In the genomic region with DNA sequence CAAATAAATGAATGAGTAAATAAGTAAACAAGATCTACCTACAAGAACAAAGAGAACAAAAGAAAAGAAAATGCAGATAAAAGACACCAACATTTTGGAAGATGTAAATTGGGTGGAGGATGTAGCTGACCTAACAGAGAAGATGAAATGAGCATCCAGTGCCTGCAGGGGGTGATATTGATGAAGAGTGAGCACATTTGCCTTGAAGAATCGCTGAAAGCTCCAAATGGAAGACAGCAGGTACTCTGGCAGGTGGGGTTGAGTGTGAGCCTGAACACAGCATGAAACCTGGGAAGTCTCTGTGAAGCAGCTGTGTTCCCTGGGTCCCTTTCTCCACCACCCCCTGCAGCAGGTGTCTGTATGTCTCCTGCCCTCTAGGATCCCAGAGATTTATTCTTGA, we compare ENCODE assay signal across 10 cellular contexts.
DNase-seq lines count a peak whose midpoint lies in the region; ATAC-seq, FAIRE-seq and TF ChIP-seq lines count a peak whose summit lies in the region.
"Had no signal": no experiment of that assay in that cellular context is flagged by ENCODE, and none has a peak within 500 bp of the region (broad histone marks: within the 10 kb centered on the region; RNA-seq: fewer than 3 reads in every experiment).

No MANE protein-coding gene starts in this region.

- H3K27me3 ChIP-seq in hepatocyte = no peaks in the 10 kb centered on the region
- no peaks in the 10 kb centered on the region for H3K27me3 ChIP-seq in body of pancreas

- CTCF ChIA-PET in A549 (lab: Yijun Ruan, JAX) = interaction anchor here (0.6 to 1.3 kb wide), 6 partner anchors 10 to 599 kb away, joined by 3 to 4 read pairs (median 3); no protein-coding TSS in a partner anchor

- H3K27ac ChIP-seq in A549 (no peak overlapping the region), hepatocyte (no peak overlapping the region), body of pancreas (no peak overlapping the region)

- DNase-seq in A549 (ENCODE audit: low read depth in 1 of 2, low spot score in 1 of 2) = peak in 1 of 2 experiments; percentile 60
- DNase-seq in GM13977 (ENCODE audit: low spot score) = no peak
- DNase-seq in RCC 7860 (ENCODE audit: low spot score) = no peak
- peak; percentile 44 for DNase-seq in hepatocyte (ENCODE audit: low spot score)
- no peak for DNase-seq in body of pancreas
- DNase-seq: NCI-H2029 had no signal

- no peaks in the 10 kb centered on the region for H3K9me3 ChIP-seq in A549
- H3K9me3 ChIP-seq in hepatocyte (ENCODE audit: low read depth) = no peaks in the 10 kb centered on the region
- no peaks in the 10 kb centered on the region for H3K9me3 ChIP-seq in body of pancreas

- H3K9me2 ChIP-seq in hepatocyte (replicated peaks; ENCODE audit: insufficient read depth) = no peaks in the 10 kb centered on the region

- no peak for FAIRE-seq in A549 (lab: Jason Lieb, UNC)
- FAIRE-seq in RCC 7860 (lab: Jason Lieb, UNC) = peak; percentile 7

- POLR2A ChIA-PET in A549 (lab: Yijun Ruan, JAX) = no interaction called here

- TF ChIP-seq POLR2A in A549 (IDR thresholded peaks at IDR 0.05; ENCODE audit: low read length) (no peak), body of pancreas (IDR thresholded peaks at IDR 0.05) (no peak)

- no peaks in the 10 kb centered on the region for H4K20me1 ChIP-seq in hepatocyte (ENCODE audit: insufficient read depth, poor library complexity, severe bottlenecking)

- H3K4me1 ChIP-seq in A549 = peaks cover 11% of the 10 kb centered on the region
- H3K4me1 ChIP-seq in hepatocyte (ENCODE audit: insufficient read depth) = peaks cover 6% of the 10 kb centered on the region
- no peaks in the 10 kb centered on the region for H3K4me1 ChIP-seq in body of pancreas

- H3K79me2 ChIP-seq in hepatocyte = no peaks in the 10 kb centered on the region

- H3K36me3 ChIP-seq in hepatocyte (replicated peaks; ENCODE audit: insufficient read depth, low read depth) (no peaks in the 10 kb centered on the region), body of pancreas (replicated peaks in 1 of 2; ENCODE audit: insufficient read depth in 1 of 2, low read depth in 2 of 2) (no peaks in the 10 kb centered on the region)

- TF ChIP-seq RAD21 in A549 (conservative IDR thresholded peaks at IDR 0.05 in 1 of 2, IDR thresholded peaks at IDR 0.05 in 1 of 2) = peak; percentile 59 to 64

- H2AFZ ChIP-seq in hepatocyte = no peak overlapping the region

- TF ChIP-seq EP300 in A549 (IDR thresholded peaks at IDR 0.05) = no peak

- H3K4me2 ChIP-seq in A549 = no peak overlapping the region
- H3K4me2 ChIP-seq in hepatocyte = no peak overlapping the region

- H3K4me3 ChIP-seq in A549 = no peak overlapping the region
- H3K4me3 ChIP-seq in hepatocyte = no peak overlapping the region
- no peak overlapping the region for H3K4me3 ChIP-seq in body of pancreas

- WGBS in A549 (ENCODE audit: missing lambda C conversion rate) = 8% methylated on average over 1 of the region's 1 CpG
- 8% methylated on average over 1 of the region's 1 CpG for WGBS in hepatocyte (ENCODE audit: low lambda C conversion rate, missing lambda C conversion rate)
- 9 to 14% methylated on average over 1 of the region's 1 CpG for WGBS in body of pancreas, 2 donors

- intact Hi-C loops in body of pancreas (cut with DNase I) = no loop called here

- peak; percentile 45 for TF ChIP-seq CTCF in A549 (IDR thresholded peaks at IDR 0.05)
- peak; percentile 13 for TF ChIP-seq CTCF in GM13977 (IDR thresholded peaks at IDR 0.05; ENCODE audit: extremely low read depth, insufficient read depth, missing control alignments)
- TF ChIP-seq CTCF in hepatocyte (IDR thresholded peaks at IDR 0.05; ENCODE audit: poor library complexity) = peak; percentile 45
- TF ChIP-seq CTCF in body of pancreas (IDR thresholded peaks at IDR 0.05) = no peak

- ATAC-seq in A549 = peak in 1 of 2 experiments; percentile 64; a peak in 3 of 6 replicates
- no peak for ATAC-seq in HG02840 (IDR thresholded peaks at IDR 0.05; ENCODE audit: low FRiP score, unreplicated experiment)
- no peak for ATAC-seq in GM21723 (IDR thresholded peaks at IDR 0.05; ENCODE audit: unreplicated experiment)
- no peak for ATAC-seq in body of pancreas
- no peak for ATAC-seq in GM18909 (IDR thresholded peaks at IDR 0.05; ENCODE audit: poor library complexity, unreplicated experiment)
- ATAC-seq: naive thymus-derived CD8-positive, alpha-beta T cell had no signal

- in situ Hi-C loops in GM13977 (cut with MboI; ENCODE audit: low pct_unique_long_range_greater_than_20kb, low sequenced_read_pairs, unreplicated experiment) = no loop called here

TF ChIP-seq in A549, 52 proteins besides CTCF, POLR2A, EP300 and RAD21:
- TF ChIP-seq ZFP36 (IDR thresholded peaks at IDR 0.05; ENCODE audit: borderline replicate concordance, partially characterized antibody) (no peak), SMC3 (IDR thresholded peaks at IDR 0.05) (peak; percentile 54)

Comparison
In these comparisons a context has a peak if more than half of its experiments do, and no peak if none do; other contexts are left out.
1. CTCF ChIP-seq: peak in A549 (single experiment), GM13977 (single experiment) and hepatocyte (single experiment); none in body of pancreas (0 of 7).